1 cellular context compared by ENCODE assay signal in the genomic region with DNA sequence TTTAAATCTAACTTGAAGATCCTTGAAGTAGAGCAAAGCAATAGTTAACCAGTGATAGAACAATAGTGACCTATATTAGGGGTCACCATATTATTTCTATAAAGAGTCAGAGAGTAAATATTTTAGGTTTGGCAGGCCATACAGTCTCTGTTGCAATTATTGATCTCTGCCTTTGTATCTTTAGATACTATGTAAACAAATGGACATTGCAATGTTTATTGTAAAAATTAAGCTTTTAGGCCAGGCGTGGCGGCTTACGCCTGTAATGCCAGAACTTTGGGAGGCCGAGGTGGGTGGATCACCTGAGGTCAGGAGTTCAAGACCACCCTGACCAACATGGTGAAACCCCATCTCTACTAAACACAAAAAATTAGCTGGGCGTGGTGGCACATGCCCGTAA.
A peak's percentile ranks its signal among the peaks of the same experiment; 100 is the strongest.
TF ChIP-seq lines count a peak whose summit lies in the region.

No MANE protein-coding gene starts in this region.

TF ChIP-seq in HepG2, 621 proteins besides CTCF, POLR2A, EP300 and RAD21 (continued from another document):
- TF ChIP-seq ONECUT2 (CRISPR knock-in tag; IDR thresholded peaks at IDR 0.05) (peak; percentile 65), ZMYM4 (CRISPR knock-in tag; IDR thresholded peaks at IDR 0.05) (peak; percentile 62; the same call in 1 of the 2 replicates), POGZ (CRISPR knock-in tag; IDR thresholded peaks at IDR 0.05) (peak; percentile 42; the same call in 1 of the 2 replicates), NR2F1 (CRISPR knock-in tag; IDR thresholded peaks at IDR 0.05) (peak in 1 of 2 experiments; percentile 45; a peak in 2 of 4 replicates)
- TF ChIP-seq, protein P1, sequence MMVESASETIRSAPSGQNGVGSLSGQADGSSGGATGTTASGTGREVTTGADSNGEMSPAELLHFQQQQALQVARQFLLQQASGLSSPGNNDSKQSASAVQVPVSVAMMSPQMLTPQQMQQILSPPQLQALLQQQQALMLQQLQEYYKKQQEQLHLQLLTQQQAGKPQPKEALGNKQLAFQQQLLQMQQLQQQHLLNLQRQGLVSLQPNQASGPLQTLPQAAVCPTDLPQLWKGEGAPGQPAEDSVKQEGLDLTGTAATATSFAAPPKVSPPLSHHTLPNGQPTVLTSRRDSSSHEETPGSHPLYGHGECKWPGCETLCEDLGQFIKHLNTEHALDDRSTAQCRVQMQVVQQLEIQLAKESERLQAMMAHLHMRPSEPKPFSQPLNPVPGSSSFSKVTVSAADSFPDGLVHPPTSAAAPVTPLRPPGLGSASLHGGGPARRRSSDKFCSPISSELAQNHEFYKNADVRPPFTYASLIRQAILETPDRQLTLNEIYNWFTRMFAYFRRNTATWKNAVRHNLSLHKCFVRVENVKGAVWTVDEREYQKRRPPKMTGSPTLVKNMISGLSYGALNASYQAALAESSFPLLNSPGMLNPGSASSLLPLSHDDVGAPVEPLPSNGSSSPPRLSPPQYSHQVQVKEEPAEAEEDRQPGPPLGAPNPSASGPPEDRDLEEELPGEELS (CRISPR knock-in tag; IDR thresholded peaks at IDR 0.05): 0 out of 2 replicates have a peak, but pooled peaks have one; percentile 19
